19 cellular contexts compared by ENCODE assay signal in genomic region chr1:79517425-79518219, GRCh38.
"Had no signal": no experiment of that assay in that cellular context is flagged by ENCODE, and none has a peak within 500 bp of the region (broad histone marks: within the 10 kb centered on the region; RNA-seq: fewer than 3 reads in every experiment).

No MANE protein-coding gene starts in this region.

- ATAC-seq: activated CD8-positive, alpha-beta T cell treated with anti-CD3 and anti-CD28 coated beads, Interleukin-2, amount 10 ng/mL, durations not matched to agents 7 days and 5 days; activated T-cell treated with anti-CD3 and anti-CD28 coated beads, Interleukin-2, amount 50 U/mL, for 4 hours; heart left ventricle; pancreas; stimulated activated naive B cell treated with anti-CD40 and anti-IgM and Interleukin-4, amounts not matched to agents 10 μg/mL and 1 μg/mL and 100 μg/mL, for 72 hours; upper lobe of right lung had no signal

- H3K4me1 Mint-ChIP-seq: activated CD4-positive, alpha-beta T cell treated with anti-CD3 and anti-CD28 coated beads, Interleukin-2, amount 10 ng/mL, durations not matched to agents 7 days and 5 days; naive B cell; stimulated activated naive B cell treated with anti-CD40 and anti-IgM and Interleukin-4, amounts not matched to agents 10 μg/mL and 1 μg/mL and 100 μg/mL, for 72 hours had no signal

- H3K36me3 ChIP-seq: breast epithelium, heart left ventricle, left ventricle myocardium inferior, pancreas, sigmoid colon, thoracic aorta, upper lobe of right lung had no signal

- H3K4me3 Mint-ChIP-seq: activated CD4-positive, alpha-beta T cell treated with anti-CD3 and anti-CD28 coated beads, Interleukin-2, amount 10 ng/mL, durations not matched to agents 7 days and 5 days; activated CD8-positive, alpha-beta T cell treated with anti-CD3 and anti-CD28 coated beads, Interleukin-2, amount 10 ng/mL, durations not matched to agents 7 days and 5 days; activated naive CD4-positive, alpha-beta T cell treated with anti-CD3 and anti-CD28 coated beads for 36 hours; activated T-cell treated with anti-CD3 and anti-CD28 coated beads, Interleukin-2, amount 50 U/mL, for 4 hours; naive B cell; stimulated activated naive B cell treated with anti-CD40 and anti-IgM and Interleukin-4, amounts not matched to agents 10 μg/mL and 1 μg/mL and 100 μg/mL, for 72 hours had no signal

- DNase-seq: activated CD4-positive, alpha-beta T cell treated with anti-CD3 and anti-CD28 coated beads, Interleukin-2, amount 10 ng/mL, durations not matched to agents 7 days and 5 days; activated CD8-positive, alpha-beta memory T cell treated with anti-CD3 and anti-CD28 coated beads, Interleukin-2, amount 50 U/mL, for 4 hours; activated CD8-positive, alpha-beta T cell treated with anti-CD3 and anti-CD28 coated beads, Interleukin-2, amount 10 ng/mL, durations not matched to agents 7 days and 5 days; activated naive CD4-positive, alpha-beta T cell treated with anti-CD3 and anti-CD28 coated beads for 36 hours; activated T-cell treated with anti-CD3 and anti-CD28 coated beads, Interleukin-2, amount 50 U/mL, for 4 hours; aorta; heart left ventricle; left ventricle myocardium inferior; mammary epithelial cell; naive B cell; pancreas; sigmoid colon; stimulated activated CD4-positive, alpha-beta T cell treated with anti-CD3 and anti-CD28 coated beads, Interleukin-4, amount 100 ng/mL, for 24 hours; stimulated activated naive B cell treated with anti-CD40 and anti-IgM and Interleukin-4, amounts not matched to agents 10 μg/mL and 1 μg/mL and 100 μg/mL, for 72 hours; T-helper 9 cell; upper lobe of right lung had no signal

- H3K27ac Mint-ChIP-seq: activated CD4-positive, alpha-beta T cell treated with anti-CD3 and anti-CD28 coated beads, Interleukin-2, amount 10 ng/mL, durations not matched to agents 7 days and 5 days; activated CD8-positive, alpha-beta T cell treated with anti-CD3 and anti-CD28 coated beads, Interleukin-2, amount 10 ng/mL, durations not matched to agents 7 days and 5 days; activated naive CD4-positive, alpha-beta T cell treated with anti-CD3 and anti-CD28 coated beads for 36 hours; naive B cell; stimulated activated naive B cell treated with anti-CD40 and anti-IgM and Interleukin-4, amounts not matched to agents 10 μg/mL and 1 μg/mL and 100 μg/mL, for 72 hours had no signal

- H3K27ac ChIP-seq: breast epithelium, coronary artery, heart left ventricle, left ventricle myocardium inferior, pancreas, sigmoid colon, thoracic aorta, upper lobe of right lung had no signal

- H3K4me3 ChIP-seq: breast epithelium, coronary artery, heart left ventricle, left ventricle myocardium inferior, pancreas, sigmoid colon, thoracic aorta, upper lobe of right lung had no signal

- H3K9me3 Mint-ChIP-seq: activated naive CD4-positive, alpha-beta T cell treated with anti-CD3 and anti-CD28 coated beads for 36 hours had no signal

- H3K27me3 ChIP-seq: breast epithelium, heart left ventricle, pancreas, sigmoid colon, upper lobe of right lung had no signal

- H3K36me3 Mint-ChIP-seq: naive B cell; stimulated activated naive B cell treated with anti-CD40 and anti-IgM and Interleukin-4, amounts not matched to agents 10 μg/mL and 1 μg/mL and 100 μg/mL, for 72 hours had no signal

- H3K27me3 Mint-ChIP-seq: activated CD4-positive, alpha-beta T cell treated with anti-CD3 and anti-CD28 coated beads, Interleukin-2, amount 10 ng/mL, durations not matched to agents 7 days and 5 days; naive B cell; stimulated activated naive B cell treated with anti-CD40 and anti-IgM and Interleukin-4, amounts not matched to agents 10 μg/mL and 1 μg/mL and 100 μg/mL, for 72 hours had no signal

- H3K4me1 ChIP-seq: breast epithelium, heart left ventricle, left ventricle myocardium inferior, pancreas, sigmoid colon, upper lobe of right lung had no signal

- H3K9me3 ChIP-seq: breast epithelium, left ventricle myocardium inferior, pancreas, thoracic aorta, upper lobe of right lung had no signal
